8 cellular contexts compared by ENCODE assay signal in the genomic region with DNA sequence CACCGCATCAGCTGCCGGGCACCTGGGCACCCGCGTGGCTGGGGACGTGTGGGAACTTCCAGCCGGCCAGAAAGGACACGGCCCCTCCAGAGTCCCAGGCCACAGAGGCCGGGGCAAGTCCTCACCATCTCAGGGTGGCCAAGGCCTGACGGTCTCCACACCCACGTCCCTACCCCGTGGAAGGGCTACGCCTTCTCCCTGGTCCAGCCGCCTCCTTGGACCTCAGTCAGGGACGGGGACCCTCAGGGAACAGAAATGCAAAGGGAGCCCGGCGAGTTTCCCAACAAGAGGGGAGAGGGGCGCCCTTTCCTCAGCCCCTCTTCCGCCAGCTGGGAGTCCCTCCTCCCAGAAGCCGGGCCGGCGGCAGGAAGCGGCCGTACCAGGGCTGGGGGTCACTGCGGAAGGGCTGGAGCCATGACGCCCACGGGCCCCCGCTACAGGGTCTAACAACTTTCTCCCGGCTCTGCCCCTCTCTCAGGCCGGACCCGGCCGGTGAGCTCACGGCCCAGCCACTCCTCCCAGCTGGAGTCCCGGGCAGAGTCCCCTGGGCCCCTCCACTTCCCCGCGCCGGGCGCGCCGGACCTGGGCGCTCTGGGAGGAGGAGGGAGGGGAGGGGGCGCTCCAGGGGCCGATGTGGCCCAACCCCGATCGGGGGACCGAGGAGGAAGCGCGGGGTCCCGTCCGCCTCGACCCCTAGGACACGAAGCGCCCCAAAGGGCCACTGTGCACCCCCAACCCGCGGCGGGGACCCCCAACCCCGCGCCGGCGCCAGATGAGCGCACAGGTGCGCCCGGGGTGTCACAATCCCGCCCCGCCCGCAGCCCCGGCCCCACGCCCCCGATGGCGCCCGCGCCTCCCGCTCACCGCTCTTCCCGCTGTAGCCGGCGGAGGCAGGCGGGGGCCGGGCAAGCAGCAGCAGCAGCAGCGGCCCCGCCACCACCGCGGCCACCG. TPM values are rescaled to one million over a fixed set of nuclear protein-coding genes. Genes with fewer than 3 reads are reported as not detected.
DNase-seq lines count a peak whose midpoint lies in the region; ATAC-seq and TF ChIP-seq lines count a peak whose summit lies in the region.

No MANE protein-coding gene starts in this region.

- H3K36me3 ChIP-seq in trophoblast cell (ENCODE audit: control insufficient read depth in 1 of 2, insufficient read depth in 2 of 2, low read length in 2 of 2): peaks cover 18 to 20% of the 10 kb centered on the region in 2 experiments

- peak overlapping the region; percentile 82 for H4K8ac ChIP-seq in trophoblast cell (ENCODE audit: low read depth, low read length)

- H3K27me3 ChIP-seq in foreskin keratinocyte (no peaks in the 10 kb centered on the region), trophoblast cell (ENCODE audit: insufficient read depth, low read length) (no peaks in the 10 kb centered on the region)

- no peak overlapping the region for H3K27ac ChIP-seq in foreskin keratinocyte
- H3K27ac ChIP-seq in trophoblast cell (ENCODE audit: low read depth, low read length): peak overlapping the region; percentile 69

- peak overlapping the region; percentile 87 for H2BK5ac ChIP-seq in trophoblast cell (ENCODE audit: low read depth, low read length, poor library complexity)

- H2AFZ ChIP-seq in trophoblast cell (ENCODE audit: insufficient read depth, low read length, poor library complexity): peak overlapping the region; percentile 79

- peaks cover 6% of the 10 kb centered on the region for H3K4me1 ChIP-seq in foreskin keratinocyte
- peaks cover 13 to 26% of the 10 kb centered on the region in 2 experiments for H3K4me1 ChIP-seq in trophoblast cell (ENCODE audit: control insufficient read depth in 1 of 2, insufficient read depth in 2 of 2, low read length in 2 of 2)

- H3K4me3 ChIP-seq in trophoblast cell (ENCODE audit: low read depth, low read length): peak overlapping the region; percentile 89

- peak overlapping the region; percentile 81 for H2AK5ac ChIP-seq in trophoblast cell (ENCODE audit: low read length)

- DNase-seq in activated effector memory CD4-positive, alpha-beta T cell treated with anti-CD3 and anti-CD28 coated beads, Interleukin-2, amount 50 U/mL, for 16 hours: peak; percentile 72
- no peak for DNase-seq in activated effector memory CD4-positive, alpha-beta T cell treated with Interleukin-2 at 50 U/mL for 16 hours
- peak; percentile 45 for DNase-seq in activated CD4-positive, CD25-positive, alpha-beta regulatory T cell treated with anti-CD3 and anti-CD28 coated beads, Interleukin-2, amount 50 U/mL, for 72 hours
- DNase-seq in foreskin keratinocyte (no peak), trophoblast cell (peak in 1 of 2 donors; percentile 36), SIG-M5 treated with dmso at 0.1 percent for 504 hours (lab: John Stamatoyannopoulos, UW; ENCODE audit: unreplicated experiment) (no peak), SIG-M5 (lab: John Stamatoyannopoulos, UW) (no peak)

- no peak for TF ChIP-seq CTCF in foreskin keratinocyte (conservative IDR thresholded peaks at IDR 0.05)

- peak overlapping the region; percentile 95 for H3K4ac ChIP-seq in trophoblast cell (ENCODE audit: low read depth, low read length)

- peak overlapping the region; percentile 52 for H4K12ac ChIP-seq in trophoblast cell (ENCODE audit: low read depth, low read length)

- peak; percentile 15 for ATAC-seq in HG03097 (IDR thresholded peaks at IDR 0.05; ENCODE audit: low FRiP score, unreplicated experiment)
- ATAC-seq in foreskin keratinocyte: peak; percentile 16

- peak overlapping the region; percentile 83 for H3K4me2 ChIP-seq in trophoblast cell (ENCODE audit: low read length)

- no CpG with 5 or more reads among the region's 83 CpGs for WGBS in trophoblast cell (ENCODE audit: extremely low coverage, insufficient coverage, insufficient read length)

- peaks cover 25% of the 10 kb centered on the region for H3K79me1 ChIP-seq in trophoblast cell (ENCODE audit: low read length)

- H3K9ac ChIP-seq in trophoblast cell (ENCODE audit: low read length): peak overlapping the region; percentile 89

- peak overlapping the region; percentile 76 for H2BK120ac ChIP-seq in trophoblast cell (ENCODE audit: insufficient read depth, low read length, poor library complexity)

- H3K9me3 ChIP-seq in trophoblast cell (ENCODE audit: insufficient read depth, low read depth, low read length): peaks cover 3% of the 10 kb centered on the region

- H3K79me2 ChIP-seq in trophoblast cell (ENCODE audit: control insufficient read depth, insufficient read depth, low read length, poor library complexity): peaks cover 16% of the 10 kb centered on the region

- peak overlapping the region; percentile 90 for H4K91ac ChIP-seq in trophoblast cell (ENCODE audit: low read depth, low read length)

- H3K23ac ChIP-seq in trophoblast cell (ENCODE audit: low read length): no peak overlapping the region

- peak overlapping the region; percentile 94 for H3K14ac ChIP-seq in trophoblast cell (ENCODE audit: low read length)

- H2BK12ac ChIP-seq in trophoblast cell (ENCODE audit: low read length): peak overlapping the region; percentile 59

- H3K18ac ChIP-seq in trophoblast cell (ENCODE audit: low read length): peak overlapping the region; percentile 97

RNA-seq across cellular contexts. Expression of a gene that starts 0.7 kb away (rescaled TPM):
- 37.7 and 44.5 TPM in 2 replicates for total RNA-seq in foreskin keratinocyte
- 32.5 and 34.2 TPM in 2 replicates for polyA plus RNA-seq in foreskin keratinocyte
- 80.1 and 80.9 TPM in 2 replicates for polyA plus RNA-seq in trophoblast cell (2013)

RNA-seq across cellular contexts. Expression of a gene that starts 10.8 kb away (rescaled TPM):
- 125 and 132 TPM in 2 replicates for total RNA-seq in foreskin keratinocyte
- 218 and 222 TPM in 2 replicates for polyA plus RNA-seq in foreskin keratinocyte
- 61.1 and 61.4 TPM in 2 replicates for polyA plus RNA-seq in trophoblast cell (2013)

RNA-seq across cellular contexts. Expression of a gene that starts 15.9 kb away (rescaled TPM):
- total RNA-seq in foreskin keratinocyte: 143 and 154 TPM in 2 replicates
- 266 and 269 TPM in 2 replicates for polyA plus RNA-seq in foreskin keratinocyte
- 175 and 192 TPM in 2 replicates for polyA plus RNA-seq in trophoblast cell (2013)

RNA-seq across cellular contexts. Expression of a gene that starts 20.6 kb away (rescaled TPM):
- 10.5 and 13.8 TPM in 2 replicates for total RNA-seq in foreskin keratinocyte
- polyA plus RNA-seq in foreskin keratinocyte: 12.7 and 15.9 TPM in 2 replicates
- 13.6 TPM in 2 replicates for polyA plus RNA-seq in trophoblast cell (2013)

RNA-seq across cellular contexts. Expression of a gene that starts 28.6 kb away (rescaled TPM):
- 28.4 and 31.3 TPM in 2 replicates for total RNA-seq in foreskin keratinocyte
- 19.2 and 21.5 TPM in 2 replicates for polyA plus RNA-seq in foreskin keratinocyte
- 11.9 and 12.9 TPM in 2 replicates for polyA plus RNA-seq in trophoblast cell (2013)

Comparison
In these comparisons a context has a peak if more than half of its experiments do, and no peak if none do; other contexts are left out.
1. DNase-seq: peak in activated effector memory CD4-positive, alpha-beta T cell treated with anti-CD3 and anti-CD28 coated beads, Interleukin-2, amount 50 U/mL, for 16 hours (single experiment) and activated CD4-positive, CD25-positive, alpha-beta regulatory T cell treated with anti-CD3 and anti-CD28 coated beads, Interleukin-2, amount 50 U/mL, for 72 hours (single experiment); none in activated effector memory CD4-positive, alpha-beta T cell treated with Interleukin-2 at 50 U/mL for 16 hours (single experiment), foreskin keratinocyte (0 of 2), SIG-M5 treated with dmso at 0.1 percent for 504 hours (single experiment) and SIG-M5 (single experiment).